In genomic region chr7:4245866-4246470, GRCh38 we compare ENCODE assay signal across 21 cellular contexts.
DNase-seq lines count a peak whose midpoint lies in the region; ATAC-seq and TF ChIP-seq lines count a peak whose summit lies in the region.
"Had no signal": no experiment of that assay in that cellular context is flagged by ENCODE, and none has a peak within 500 bp of the region (broad histone marks: within the 10 kb centered on the region; RNA-seq: fewer than 3 reads in every experiment).

No MANE protein-coding gene starts in this region.

- intact Hi-C loops in upper lobe of right lung (cut with DNase I) = no loop called here
- intact Hi-C loops in Right ventricle myocardium inferior (cut with DNase I) = no loop called here

- H3K36me3 ChIP-seq in NT2/D1 (ENCODE audit: insufficient read depth, insufficient read length, low read length) (no peaks in the 10 kb centered on the region), adipocyte (ENCODE audit: control insufficient read depth, insufficient read depth, low read length, severe bottlenecking) (no peaks in the 10 kb centered on the region), upper lobe of right lung (no peaks in the 10 kb centered on the region)

- no peaks in the 10 kb centered on the region for H3K27me3 ChIP-seq in NT2/D1 (ENCODE audit: insufficient read depth, insufficient read length)
- no peaks in the 10 kb centered on the region for H3K27me3 ChIP-seq in adipocyte (replicated peaks; ENCODE audit: control insufficient read depth, insufficient read depth, low read length)
- H3K27me3 ChIP-seq in upper lobe of right lung = no peaks in the 10 kb centered on the region
- H3K27me3 ChIP-seq: SJSA1, suprapubic skin had no signal

- ATAC-seq in upper lobe of right lung = no peak
- ATAC-seq in Right ventricle myocardium inferior = no peak
- no peak for ATAC-seq in GM21717 (IDR thresholded peaks at IDR 0.05; ENCODE audit: unreplicated experiment)
- ATAC-seq: activated CD8-positive, alpha-beta memory T cell treated with anti-CD3 and anti-CD28 coated beads, Interleukin-2, amount 10 ng/mL, durations not matched to agents 7 days and 5 days; left ventricle myocardium superior; mucosa of descending colon; stimulated activated memory B cell treated with anti-CD40 and anti-IgM and Interleukin-4, amounts not matched to agents 10 μg/mL and 1 μg/mL and 100 μg/mL, for 72 hours had no signal

- H3K9me3 ChIP-seq in NT2/D1 (ENCODE audit: insufficient read depth, low read length) (peaks cover 21% of the 10 kb centered on the region), adipocyte (ENCODE audit: control insufficient read depth, low read length) (peaks cover 7% of the 10 kb centered on the region), upper lobe of right lung (no peaks in the 10 kb centered on the region)
- H3K9me3 ChIP-seq: mucosa of descending colon, SJSA1 had no signal

- H3K4me3 ChIP-seq in NT2/D1 (ENCODE audit: insufficient read length, low read depth) = no peak overlapping the region
- no peak overlapping the region for H3K4me3 ChIP-seq in adipocyte (ENCODE audit: low read length)
- no peak overlapping the region for H3K4me3 ChIP-seq in upper lobe of right lung
- H3K4me3 ChIP-seq: mucosa of descending colon, SJSA1, suprapubic skin had no signal

- peak overlapping the region; percentile 24 for H3K9ac ChIP-seq in NT2/D1 (ENCODE audit: insufficient read length, low read depth)
- no peak overlapping the region for H3K9ac ChIP-seq in adipocyte (ENCODE audit: low read length)

- H3K4me1 ChIP-seq in NT2/D1 (ENCODE audit: insufficient read depth, insufficient read length) (peaks cover 26% of the 10 kb centered on the region), adipocyte (ENCODE audit: control insufficient read depth, insufficient read depth, low read length) (no peaks in the 10 kb centered on the region), upper lobe of right lung (no peaks in the 10 kb centered on the region)
- H3K4me1 ChIP-seq: SJSA1, suprapubic skin had no signal

- peak; percentile 91 for DNase-seq in NT2/D1 (ENCODE audit: low read depth, low spot score)
- DNase-seq in adipocyte (ENCODE audit: low read depth) = peak; percentile 24
- peak; percentile 49 for DNase-seq in left kidney (ENCODE audit: low read depth, low spot score)
- peak; percentile 32 for DNase-seq in upper lobe of right lung
- DNase-seq in Right ventricle myocardium inferior (ENCODE audit: missing footprints) = no peak
- DNase-seq in DMS53 (lab: John Stamatoyannopoulos, UW) = no peak
- DNase-seq: activated CD4-positive, alpha-beta T cell treated with anti-CD3 and anti-CD28 coated beads for 48 hours; activated CD8-positive, alpha-beta memory T cell treated with anti-CD3 and anti-CD28 coated beads, Interleukin-2, amount 10 ng/mL, durations not matched to agents 7 days and 5 days; activated naive CD8-positive, alpha-beta T cell treated with anti-CD3 and anti-CD28 coated beads for 36 hours; CD4-positive, alpha-beta memory T cell; cortex of kidney; HFFc6; left ventricle myocardium superior; mucosa of descending colon; NCI-H1694 treated with DMSO at 0.1 percent for 48 hours; NCI-H526 treated with DMSO at 0.1 percent for 48 hours; T-helper 1 cell had no signal

- TF ChIP-seq CTCF in upper lobe of right lung (IDR thresholded peaks at IDR 0.05) = no peak

- no peak overlapping the region for H3K27ac ChIP-seq in upper lobe of right lung
- H3K27ac ChIP-seq: SJSA1, suprapubic skin had no signal

Comparison
In these comparisons a context has a peak if more than half of its experiments do, and no peak if none do; other contexts are left out.
1. DNase-seq: peak in NT2/D1 (single experiment), adipocyte (single experiment), left kidney (single experiment) and upper lobe of right lung (single experiment); none in Right ventricle myocardium inferior (single experiment) and DMS53 (single experiment).